8 cellular contexts compared by ENCODE assay signal in genomic region chr1:214427871-214428277, GRCh38.
DNase-seq lines count a peak whose midpoint lies in the region; ATAC-seq, FAIRE-seq and TF ChIP-seq lines count a peak whose summit lies in the region.

No MANE protein-coding gene starts in this region.

- TF ChIP-seq CTCF in GM12878 (IDR thresholded peaks at IDR 0.05 in 2 of 3, conservative IDR thresholded peaks at IDR 0.05 in 1 of 3; ENCODE audit: control insufficient read depth in 2 of 3, extremely low read depth in 1 of 3, insufficient read depth in 1 of 3, low read depth in 3 of 3, low read length in 3 of 3) = no peak

- no peaks in the 10 kb centered on the region for H3K36me3 Mint-ChIP-seq in T-helper 17 cell (ENCODE audit: low read depth)

- CTCF ChIA-PET in GM12878 (lab: Yijun Ruan, JAX) = interaction anchor here (0.8 to 1.5 kb wide), 8 partner anchors 12 to 158 kb away, joined by 3 to 7 read pairs (median 4); no protein-coding TSS in a partner anchor

- peak overlapping the region; percentile 5 for H3K27ac Mint-ChIP-seq in T-helper 17 cell

- RAD21 ChIA-PET in GM12878 (lab: Charles Lee; ENCODE audit: unreplicated experiment) = interaction anchor here (0.8 to 1.5 kb wide), 14 partner anchors 10 to 147 kb away, joined by 3 to 15 read pairs (median 4); no protein-coding TSS in a partner anchor

- no peak; the same call in 1 of the 2 replicates for TF ChIP-seq POLR2A in GM12878 (IDR thresholded peaks at IDR 0.05; ENCODE audit: low read depth, low read length)

- peak overlapping the region; percentile 28; the same call in 1 of the 2 replicates for H3K9ac ChIP-seq in GM12878 (ENCODE audit: control insufficient read depth, insufficient read depth, low read length)
- no peak overlapping the region for H3K9ac ChIP-seq in neuronal stem cell (ENCODE audit: low read depth, low read length, poor library complexity)

- H2AFZ ChIP-seq in GM12878 (ENCODE audit: control insufficient read depth, low read depth, low read length) = peak overlapping the region; percentile 87
- peak overlapping the region; percentile 48 for H2AFZ ChIP-seq in neuronal stem cell (ENCODE audit: low read length)

- in situ Hi-C loops in GM12878 (cut with MboI) = no loop called here

- H4K8ac ChIP-seq in neuronal stem cell (ENCODE audit: low read depth, low read length) = no peak overlapping the region

- no peak overlapping the region for H3K14ac ChIP-seq in neuronal stem cell (ENCODE audit: low read length)

- H3K4me3 Mint-ChIP-seq in T-helper 17 cell = peak overlapping the region; percentile 37

- peak; percentile 91 for FAIRE-seq in GM12878 (lab: Jason Lieb, UNC)

- no peak overlapping the region for H3K4me3 ChIP-seq in GM12878
- H3K4me3 ChIP-seq in neuronal stem cell (ENCODE audit: low read length in 2 of 2) = peak overlapping the region in 1 of 2 donors; percentile 3

- H4K20me1 ChIP-seq in GM12878 (ENCODE audit: control insufficient read depth, insufficient read depth) = no peaks in the 10 kb centered on the region

- no peak overlapping the region for H2BK120ac ChIP-seq in neuronal stem cell (ENCODE audit: low read depth, low read length)

- H3K27ac ChIP-seq in GM12878 (ENCODE audit: control insufficient read depth, insufficient read depth) (peak overlapping the region; percentile 57), neuronal stem cell (replicated peaks; ENCODE audit: low read length) (peak overlapping the region; percentile 46)

- intact Hi-C loops in GM12878 (cut with micrococcal nuclease; ENCODE audit: unreplicated experiment) = no loop called here

- H2BK15ac ChIP-seq in neuronal stem cell (ENCODE audit: low read length) = no peak overlapping the region

- ATAC-seq in GM21367 (IDR thresholded peaks at IDR 0.05; ENCODE audit: unreplicated experiment) = peak; percentile 98
- peak; percentile 97 for ATAC-seq in T-helper 17 cell
- peak; percentile 97 for ATAC-seq in GM12878

- no peak overlapping the region for H4K91ac ChIP-seq in neuronal stem cell (ENCODE audit: low read depth, low read length, poor library complexity)

- H3K4me1 ChIP-seq in GM12878 (ENCODE audit: control insufficient read depth, insufficient read depth, low read length) (peaks cover 7% of the 10 kb centered on the region), neuronal stem cell (ENCODE audit: control insufficient read depth in 2 of 2, insufficient read depth in 1 of 2, low read depth in 1 of 2, low read length in 2 of 2) (peaks cover 7 to 11% of the 10 kb centered on the region in 2 donors)

- TF ChIP-seq EP300 in GM12878 (IDR thresholded peaks at IDR 0.05; ENCODE audit: borderline replicate concordance in 1 of 2, control insufficient read depth in 1 of 2, low read depth in 2 of 2, low read length in 2 of 2) = peak; percentile 56 to 75; a peak in 3 of 4 replicates

- H2BK5ac ChIP-seq in neuronal stem cell (ENCODE audit: low read length) = no peak overlapping the region

- H3K4ac ChIP-seq in neuronal stem cell (ENCODE audit: low read length) = no peak overlapping the region

- no peaks in the 10 kb centered on the region for H3K79me2 ChIP-seq in GM12878 (ENCODE audit: control insufficient read depth, insufficient read depth, low read length)

- peaks cover under 1% of the 10 kb centered on the region for H3K27me3 Mint-ChIP-seq in T-helper 17 cell

- no peaks in the 10 kb centered on the region for H3K9me3 ChIP-seq in T-helper 17 cell (ENCODE audit: control insufficient read depth, low read length, poor library complexity, severe bottlenecking)
- H3K9me3 ChIP-seq in GM12878 (replicated peaks; ENCODE audit: control insufficient read depth, insufficient read depth, low read length) = no peaks in the 10 kb centered on the region; the same call in 2 of the 3 replicates
- no peaks in the 10 kb centered on the region for H3K9me3 ChIP-seq in neuronal stem cell (replicated peaks in 1 of 2; ENCODE audit: control insufficient read depth in 2 of 2, insufficient read depth in 1 of 2, low read depth in 1 of 2, low read length in 2 of 2)

- H3K27me3 ChIP-seq in GM12878 (replicated peaks in 1 of 2; ENCODE audit: control insufficient read depth in 2 of 2, insufficient read depth in 2 of 2, low read length in 1 of 2) = no peaks in the 10 kb centered on the region
- H3K27me3 ChIP-seq in neuronal stem cell (ENCODE audit: control insufficient read depth in 3 of 3, insufficient read depth in 3 of 3, low read depth in 1 of 3, low read length in 3 of 3) = no peaks in the 10 kb centered on the region

- H3K4me1 Mint-ChIP-seq in T-helper 17 cell = peaks cover 16% of the 10 kb centered on the region

- SMC1A ChIA-PET in GM12878 (lab: Charles Lee; ENCODE audit: uncharacterized antibody, unreplicated experiment) = interaction anchor here (0.6 to 1.7 kb wide), 20 partner anchors 10 to 127 kb away, joined by 3 to 27 read pairs (median 4); no protein-coding TSS in a partner anchor

- H2AK5ac ChIP-seq in neuronal stem cell (ENCODE audit: low read depth, low read length) = no peak overlapping the region

- TF ChIP-seq RAD21 in GM12878 (IDR thresholded peaks at IDR 0.05; ENCODE audit: insufficient read depth, low read depth, low read length) = no peak

- no peak overlapping the region for H3K23ac ChIP-seq in neuronal stem cell (ENCODE audit: low read depth, low read length, poor library complexity)

- H3K4me2 ChIP-seq in GM12878 (ENCODE audit: control insufficient read depth, insufficient read depth) (peak overlapping the region; percentile 81), neuronal stem cell (ENCODE audit: insufficient read depth, low read length, poor library complexity, severe bottlenecking) (no peak overlapping the region)

- WGBS in GM12878 (ENCODE audit: insufficient coverage, insufficient replicate concordance, low lambda C conversion rate, missing lambda C conversion rate) = 12% methylated on average over 7 of the region's 7 CpGs
- no CpG with 5 or more reads among the region's 7 CpGs for WGBS in neuronal stem cell (ENCODE audit: extremely low coverage in 2 of 2, insufficient read length in 2 of 2, insufficient replicate concordance in 1 of 2), 2 donors

- H3K79me1 ChIP-seq in neuronal stem cell (ENCODE audit: low read depth, low read length) = no peaks in the 10 kb centered on the region

- POLR2A ChIA-PET in GM12878 (lab: Charles Lee) = interaction anchor here (0.6 to 1.4 kb wide), 9 partner anchors 9 to 90 kb away, joined by 3 to 5 read pairs (median 4); no protein-coding TSS in a partner anchor

- H3K36me3 ChIP-seq in GM12878 (ENCODE audit: control insufficient read depth in 2 of 2, insufficient read depth in 2 of 2, low read length in 1 of 2) (no peaks in the 10 kb centered on the region), neuronal stem cell (replicated peaks in 1 of 2; ENCODE audit: control insufficient read depth in 2 of 2, insufficient read depth in 2 of 2, low read length in 2 of 2) (no peaks in the 10 kb centered on the region)

- no peak overlapping the region for H3K18ac ChIP-seq in neuronal stem cell (ENCODE audit: low read length)

- DNase-seq in COLO829 (ENCODE audit: low spot score) (peak; percentile 88), HK-2 (ENCODE audit: unreplicated experiment) (peak; percentile 93), T-helper 17 cell (peak in 2 of 3 donors; percentile 8), GM12878 (ENCODE audit: low read depth, low spot score) (peak; percentile 80), neuronal stem cell (ENCODE audit: low spot score) (no peak), NCI-H128 (lab: John Stamatoyannopoulos, UW; ENCODE audit: unreplicated experiment) (no peak), ureter (ENCODE audit: low spot score) (no peak)

- no peak overlapping the region for H2BK12ac ChIP-seq in neuronal stem cell (ENCODE audit: low read length)

- no TSS peak for BruUV-seq in GM12878 (replicated peaks; lab: Mats Ljungman, UMichigan)

TF ChIP-seq in GM12878, 131 proteins besides CTCF, POLR2A, EP300 and RAD21 (continues in another document):
- TF ChIP-seq SUPT20H (IDR thresholded peaks at IDR 0.05; ENCODE audit: borderline replicate concordance, control insufficient read depth, low read depth, low read length) (no peak), SPI1 (IDR thresholded peaks at IDR 0.05; ENCODE audit: borderline replicate concordance, insufficient read depth, low read depth, low read length) (peak; percentile 17; the same call in 1 of the 2 replicates), EED (IDR thresholded peaks at IDR 0.05; ENCODE audit: low read depth) (peak; percentile 62), IRF4 (IDR thresholded peaks at IDR 0.05; ENCODE audit: low read depth, low read length) (peak; percentile 29; the same call in 1 of the 2 replicates), PBX3 (IDR thresholded peaks at IDR 0.05; ENCODE audit: insufficient replicate concordance, low read depth, low read length) (peak; percentile 62), ZNF24 (IDR thresholded peaks at IDR 0.05) (0 out of 2 replicates have a peak, but pooled peaks have one; percentile 37), TCF12 (IDR thresholded peaks at IDR 0.05; ENCODE audit: low read depth, low read length) (peak; percentile 12; the same call in 1 of the 2 replicates), MTA2 (IDR thresholded peaks at IDR 0.05; ENCODE audit: low read depth) (peak; percentile 79), IKZF1 (conservative IDR thresholded peaks at IDR 0.05) (peak; percentile 82), MLLT1 (IDR thresholded peaks at IDR 0.05) (peak; percentile 81), BACH1 (IDR thresholded peaks at IDR 0.05; ENCODE audit: borderline replicate concordance) (no peak; the same call in 1 of the 2 replicates)

Comparison
In these comparisons a context has a peak if more than half of its experiments do, and no peak if none do; other contexts are left out.
1. DNase-seq: peak in COLO829 (single experiment), HK-2 (single experiment), T-helper 17 cell (2 of 3) and GM12878 (single experiment); none in neuronal stem cell (single experiment), NCI-H128 (single experiment) and ureter (single experiment).
2. Peak in every context shown above with its lines, with median percentiles within 50 percentile points of each other: ATAC-seq.